13 cellular contexts compared by ENCODE assay signal in genomic region chr10:89029201-89029600, GRCh38.
"Had no signal": no experiment of that assay in that cellular context is flagged by ENCODE, and none has a peak within 500 bp of the region (broad histone marks: within the 10 kb centered on the region; RNA-seq: fewer than 3 reads in every experiment).

No MANE protein-coding gene starts in this region.

- H3K4me1 ChIP-seq: neural progenitor cell, uterus had no signal

- H3K27me3 ChIP-seq: esophagus muscularis mucosa, gastrocnemius medialis, heart right ventricle, neural progenitor cell, transverse colon, uterus had no signal

- H3K27ac ChIP-seq: gastrocnemius medialis, lower lobe of right lung, neural progenitor cell, transverse colon, VCaP had no signal

- H3K27ac Mint-ChIP-seq: activated CD4-positive, alpha-beta T cell treated with anti-CD3 and anti-CD28 coated beads, Interleukin-2, amount 10 ng/mL, durations not matched to agents 7 days and 5 days; activated CD8-positive, alpha-beta T cell treated with anti-CD3 and anti-CD28 coated beads, Interleukin-2, amount 10 ng/mL, durations not matched to agents 7 days and 5 days; activated naive CD4-positive, alpha-beta T cell treated with anti-CD3 and anti-CD28 coated beads, Interleukin-2, amount 50 U/mL, for 24 hours; naive thymus-derived CD8-positive, alpha-beta T cell; neural progenitor cell; stimulated activated naive B cell treated with anti-CD40 and anti-IgM and Interleukin-4, amounts not matched to agents 10 μg/mL and 1 μg/mL and 100 μg/mL, for 72 hours had no signal

- H3K27me3 Mint-ChIP-seq: activated CD4-positive, alpha-beta T cell treated with anti-CD3 and anti-CD28 coated beads, Interleukin-2, amount 10 ng/mL, durations not matched to agents 7 days and 5 days; activated naive CD4-positive, alpha-beta T cell treated with anti-CD3 and anti-CD28 coated beads, Interleukin-2, amount 50 U/mL, for 24 hours; naive thymus-derived CD8-positive, alpha-beta T cell; stimulated activated naive B cell treated with anti-CD40 and anti-IgM and Interleukin-4, amounts not matched to agents 10 μg/mL and 1 μg/mL and 100 μg/mL, for 72 hours had no signal

- H3K9ac ChIP-seq: neural progenitor cell had no signal

- H2AFZ ChIP-seq: neural progenitor cell had no signal

- H3K9me3 Mint-ChIP-seq: activated CD4-positive, alpha-beta T cell treated with anti-CD3 and anti-CD28 coated beads, Interleukin-2, amount 10 ng/mL, durations not matched to agents 7 days and 5 days; activated naive CD4-positive, alpha-beta T cell treated with anti-CD3 and anti-CD28 coated beads, Interleukin-2, amount 50 U/mL, for 24 hours; naive thymus-derived CD8-positive, alpha-beta T cell; neural progenitor cell; stimulated activated naive B cell treated with anti-CD40 and anti-IgM and Interleukin-4, amounts not matched to agents 10 μg/mL and 1 μg/mL and 100 μg/mL, for 72 hours had no signal

- H3K4me3 Mint-ChIP-seq: activated CD4-positive, alpha-beta T cell treated with anti-CD3 and anti-CD28 coated beads, Interleukin-2, amount 10 ng/mL, durations not matched to agents 7 days and 5 days; activated CD8-positive, alpha-beta T cell treated with anti-CD3 and anti-CD28 coated beads, Interleukin-2, amount 10 ng/mL, durations not matched to agents 7 days and 5 days; activated naive CD4-positive, alpha-beta T cell treated with anti-CD3 and anti-CD28 coated beads, Interleukin-2, amount 50 U/mL, for 24 hours; naive thymus-derived CD8-positive, alpha-beta T cell; neural progenitor cell; stimulated activated naive B cell treated with anti-CD40 and anti-IgM and Interleukin-4, amounts not matched to agents 10 μg/mL and 1 μg/mL and 100 μg/mL, for 72 hours had no signal

- H3K36me3 ChIP-seq: esophagus muscularis mucosa, gastrocnemius medialis, lower lobe of right lung, neural progenitor cell, transverse colon, uterus had no signal

- H3K36me3 Mint-ChIP-seq: activated naive CD4-positive, alpha-beta T cell treated with anti-CD3 and anti-CD28 coated beads, Interleukin-2, amount 50 U/mL, for 24 hours; naive thymus-derived CD8-positive, alpha-beta T cell; neural progenitor cell had no signal

- H3K4me3 ChIP-seq: esophagus muscularis mucosa, gastrocnemius medialis, heart right ventricle, lower lobe of right lung, neural progenitor cell, transverse colon, uterus had no signal

- H3K9me3 ChIP-seq: esophagus muscularis mucosa, gastrocnemius medialis, heart right ventricle, lower lobe of right lung, transverse colon, uterus had no signal

- H3K4me1 Mint-ChIP-seq: neural progenitor cell had no signal
